Comparison of ENCODE assay signal across 11 cellular contexts in genomic region chr5:53980061-53980460, GRCh38.
"Had no signal": no experiment of that assay in that cellular context is flagged by ENCODE, and none has a peak within 500 bp of the region (broad histone marks: within the 10 kb centered on the region; RNA-seq: fewer than 3 reads in every experiment).

No MANE protein-coding gene starts in this region.

- H3K9me3 Mint-ChIP-seq: HFFc6 had no signal

- H3K4me3 ChIP-seq: GM23248, GM23338, HAP-1 had no signal

- DNase-seq: GM23248, GOT3, H7, H9, HCEC 1CT, HFFc6 had no signal

- FAIRE-seq: H1, H54 had no signal

- H3K4me2 ChIP-seq: GM23338 had no signal

- H3K9me3 ChIP-seq: HAP-1 had no signal

- H2AFZ ChIP-seq: GM23248, GM23338 had no signal

- ATAC-seq: GM23338, HCT116 had no signal

- H3K27ac ChIP-seq: GM23248 had no signal

- H3K27ac Mint-ChIP-seq: GM23338, H9, HFFc6 had no signal

- H3K36me3 ChIP-seq: HAP-1 had no signal

- H3K9ac ChIP-seq: GM23248 had no signal

- H3K4me3 Mint-ChIP-seq: GM23338, H9, HFFc6 had no signal

- H3K4me1 ChIP-seq: HAP-1 had no signal
